Comparison of ENCODE assay signal across 22 cellular contexts in the genomic region with DNA sequence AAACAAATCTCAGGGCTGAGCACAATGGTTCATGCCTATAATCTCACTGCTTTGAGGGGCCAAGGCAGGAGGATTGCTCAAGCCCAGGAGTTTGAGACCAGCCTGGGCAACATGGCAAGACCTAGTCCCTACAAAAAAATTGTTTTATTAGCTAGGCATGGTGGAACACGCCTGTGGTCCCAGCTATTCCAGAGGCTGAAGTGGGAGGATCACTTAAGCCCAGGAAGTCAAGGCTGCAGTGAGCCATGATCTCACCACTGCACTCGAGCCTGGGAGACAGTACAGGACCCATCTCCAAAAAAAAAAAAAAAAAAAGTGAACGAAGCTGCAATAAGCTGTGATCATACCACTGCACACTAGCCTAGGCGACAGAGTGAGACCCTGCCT. TPM values are rescaled to one million over a fixed set of nuclear protein-coding genes. Genes with fewer than 3 reads are reported as not detected.
DNase-seq lines count a peak whose midpoint lies in the region; ATAC-seq and TF ChIP-seq lines count a peak whose summit lies in the region.
"Had no signal": no experiment of that assay in that cellular context is flagged by ENCODE, and none has a peak within 500 bp of the region (broad histone marks: within the 10 kb centered on the region; RNA-seq: fewer than 3 reads in every experiment).

No MANE protein-coding gene starts in this region.

- peak overlapping the region; percentile 48 for H3K9ac ChIP-seq in adipocyte (ENCODE audit: low read length)
- no peak overlapping the region for H3K9ac ChIP-seq in rectal smooth muscle tissue (ENCODE audit: low read length)

- H3K4me3 ChIP-seq in adipocyte (ENCODE audit: low read length) = no peak overlapping the region
- no peak overlapping the region for H3K4me3 ChIP-seq in rectal smooth muscle tissue (ENCODE audit: low read length)
- H3K4me3 ChIP-seq: gastroesophageal sphincter, pancreas, uterus had no signal

- peaks cover 37% of the 10 kb centered on the region for H3K4me1 ChIP-seq in adipocyte (ENCODE audit: control insufficient read depth, insufficient read depth, low read length)
- peaks cover 8% of the 10 kb centered on the region for H3K4me1 ChIP-seq in foreskin keratinocyte
- peaks cover 17% of the 10 kb centered on the region for H3K4me1 ChIP-seq in rectal smooth muscle tissue (ENCODE audit: control insufficient read depth, insufficient read depth, low read length)
- H3K4me1 ChIP-seq: uterus had no signal

- no peak for DNase-seq in adipocyte (ENCODE audit: low read depth)
- DNase-seq in foreskin keratinocyte = peak in 1 of 2 donors; percentile 57
- DNase-seq in NCI-H1436 (lab: John Stamatoyannopoulos, UW) = no peak
- DNase-seq in iPS-NIHi7 (ENCODE audit: extremely low spot score) = no peak
- DNase-seq in kidney tubule cell (ENCODE audit: low spot score) = no peak
- DNase-seq in SW 1271 (lab: John Stamatoyannopoulos, UW) = no peak
- DNase-seq: activated CD4-positive, alpha-beta T cell treated with anti-CD3 and anti-CD28 coated beads for 36 hours; activated naive CD4-positive, alpha-beta T cell treated with anti-CD3 and anti-CD28 coated beads, Interleukin-2, amount 10 ng/mL, durations not matched to agents 7 days and 5 days; aorta; CD4-positive, alpha-beta memory T cell; cerebellar nuclear complex; DMS153; erythroblast; kidney glomerular epithelial cell; MV-4-11; NCI-H1694 treated with DMSO at 0.1 percent for 48 hours; pancreas; uterus had no signal

- H3K36me3 ChIP-seq in adipocyte (ENCODE audit: control insufficient read depth, insufficient read depth, low read length, severe bottlenecking) = no peaks in the 10 kb centered on the region
- no peaks in the 10 kb centered on the region for H3K36me3 ChIP-seq in rectal smooth muscle tissue (ENCODE audit: control insufficient read depth, insufficient read depth, low read length)
- H3K36me3 ChIP-seq: gastroesophageal sphincter, pancreas, uterus had no signal

- H3K27me3 ChIP-seq in adipocyte (replicated peaks; ENCODE audit: control insufficient read depth, insufficient read depth, low read length) (no peaks in the 10 kb centered on the region), foreskin keratinocyte (no peaks in the 10 kb centered on the region), rectal smooth muscle tissue (ENCODE audit: control insufficient read depth, insufficient read depth, low read length) (no peaks in the 10 kb centered on the region)
- H3K27me3 ChIP-seq: gastroesophageal sphincter, pancreas, uterus had no signal

- H3K9me3 ChIP-seq in adipocyte (ENCODE audit: control insufficient read depth, low read length) = no peaks in the 10 kb centered on the region
- H3K9me3 ChIP-seq: gastroesophageal sphincter, pancreas, uterus had no signal

- TF ChIP-seq CTCF in C4-2B (conservative IDR thresholded peaks at IDR 0.05) (no peak), foreskin keratinocyte (conservative IDR thresholded peaks at IDR 0.05) (no peak)

- H3K27ac ChIP-seq in C4-2B (peak overlapping the region; percentile 98), foreskin keratinocyte (no peak overlapping the region), rectal smooth muscle tissue (ENCODE audit: low read depth, low read length) (peak overlapping the region; percentile 31)
- H3K27ac ChIP-seq: pancreas, uterus had no signal

- peak; percentile 49 for ATAC-seq in foreskin keratinocyte
- ATAC-seq: activated CD4-positive, alpha-beta T cell treated with anti-CD3 and anti-CD28 coated beads for 36 hours; gastroesophageal sphincter; natural killer cell treated with Interleukin-12 subunit alpha and Interleukin-12 subunit beta and Interleukin-15 and Interleukin-18, amount 100 ng/mL, for 72 hours; pancreas had no signal

RNA-seq across cellular contexts. Expression of gene ABCC4, which starts 25.1 kb away (rescaled TPM):
- total RNA-seq in foreskin keratinocyte = 12.7 and 15.0 TPM in 2 replicates
- polyA plus RNA-seq in foreskin keratinocyte = 3.1 and 3.2 TPM in 2 replicates
